In the genomic region with DNA sequence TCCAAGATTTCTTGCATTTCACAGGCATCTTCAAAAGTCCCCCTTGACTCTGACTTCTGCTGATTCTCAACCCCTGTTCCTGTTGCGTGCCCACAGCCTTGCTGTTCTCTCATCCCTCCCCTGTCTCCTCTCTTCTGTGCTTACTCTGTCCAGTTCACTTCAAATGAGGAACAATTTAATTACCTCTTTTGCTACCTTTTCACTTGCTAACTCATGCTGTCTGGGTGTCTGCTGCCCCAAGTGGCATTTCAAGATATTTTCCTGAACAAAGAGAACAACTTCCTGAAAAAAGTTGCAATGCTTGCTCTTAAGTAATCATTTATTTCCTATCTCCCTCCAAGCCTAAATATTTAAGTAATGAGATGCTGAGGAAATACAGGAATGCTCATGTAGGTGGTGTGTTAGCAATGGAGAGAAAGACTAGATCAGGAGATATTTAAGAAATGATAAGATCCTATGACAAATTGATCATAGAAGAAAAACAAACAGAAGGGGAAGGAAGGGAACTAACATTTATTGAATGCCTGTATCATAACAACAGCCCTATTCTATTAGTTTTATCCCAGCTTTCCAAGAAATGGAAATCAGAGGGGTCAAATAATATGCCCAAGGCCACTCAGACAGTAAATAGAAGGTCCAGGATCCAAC, we compare ENCODE assay signal across 9 cellular contexts. TPM values are rescaled to one million over a fixed set of nuclear protein-coding genes. Genes with fewer than 3 reads are reported as not detected.
A peak's percentile ranks its signal among the peaks of the same experiment; 100 is the strongest.
DNase-seq lines count a peak whose midpoint lies in the region; ATAC-seq and TF ChIP-seq lines count a peak whose summit lies in the region.
"Had no signal": no experiment of that assay in that cellular context is flagged by ENCODE, and none has a peak within 500 bp of the region (broad histone marks: within the 10 kb centered on the region; RNA-seq: fewer than 3 reads in every experiment).

No MANE protein-coding gene starts in this region.

- H3K27me3 Mint-ChIP-seq in activated CD8-positive, alpha-beta T cell treated with anti-CD3 and anti-CD28 coated beads for 36 hours = peaks cover 18% of the 10 kb centered on the region
- peaks cover 52% of the 10 kb centered on the region for H3K27me3 Mint-ChIP-seq in activated CD8-positive, alpha-beta T cell treated with anti-CD3 and anti-CD28 coated beads, Interleukin-2, amount 10 ng/mL, durations not matched to agents 7 days and 5 days (ENCODE audit: low read depth)
- peaks cover 62% of the 10 kb centered on the region for H3K27me3 Mint-ChIP-seq in activated CD4-positive, alpha-beta T cell treated with anti-CD3 and anti-CD28 coated beads, Interleukin-2, amount 10 ng/mL, durations not matched to agents 7 days and 5 days

- H3K4me1 ChIP-seq in testis = no peaks in the 10 kb centered on the region

- TF ChIP-seq POLR2A in testis (IDR thresholded peaks at IDR 0.05) = no peak
- TF ChIP-seq POLR2A in GM18505 (IDR thresholded peaks at IDR 0.05; ENCODE audit: borderline replicate concordance, extremely low read depth, insufficient read depth, insufficient read length) = no peak

- H3K36me3 Mint-ChIP-seq in activated CD8-positive, alpha-beta T cell treated with anti-CD3 and anti-CD28 coated beads for 36 hours (ENCODE audit: low read depth) = no peaks in the 10 kb centered on the region
- no peaks in the 10 kb centered on the region for H3K36me3 Mint-ChIP-seq in activated CD8-positive, alpha-beta T cell treated with anti-CD3 and anti-CD28 coated beads, Interleukin-2, amount 10 ng/mL, durations not matched to agents 7 days and 5 days (ENCODE audit: low read depth)
- H3K36me3 Mint-ChIP-seq in activated CD4-positive, alpha-beta T cell treated with anti-CD3 and anti-CD28 coated beads, Interleukin-2, amount 10 ng/mL, durations not matched to agents 7 days and 5 days (ENCODE audit: low read depth) = no peaks in the 10 kb centered on the region

- ATAC-seq in activated CD8-positive, alpha-beta T cell treated with anti-CD3 and anti-CD28 coated beads for 36 hours = no peak
- no peak for ATAC-seq in activated CD8-positive, alpha-beta T cell treated with anti-CD3 and anti-CD28 coated beads, Interleukin-2, amount 10 ng/mL, durations not matched to agents 7 days and 5 days
- no peak for ATAC-seq in GM18505 (IDR thresholded peaks at IDR 0.05; ENCODE audit: unreplicated experiment)

- TF ChIP-seq CTCF in activated CD8-positive, alpha-beta T cell treated with anti-CD3 and anti-CD28 coated beads for 36 hours (IDR thresholded peaks at IDR 0.05) = peak; percentile 68
- TF ChIP-seq CTCF in epithelial cell of esophagus (IDR thresholded peaks at IDR 0.05; ENCODE audit: insufficient read depth, low read depth, low read length, missing control alignments) (peak; percentile 42), testis (IDR thresholded peaks at IDR 0.05) (peak in 2 of 3 experiments; percentile 28 to 47)

- POLR2A ChIA-PET in activated CD8-positive, alpha-beta T cell treated with anti-CD3 and anti-CD28 coated beads for 36 hours (lab: Charles Lee) = no interaction called here
- POLR2A ChIA-PET in activated CD8-positive, alpha-beta T cell treated with anti-CD3 and anti-CD28 coated beads, Interleukin-2, amount 10 ng/mL, durations not matched to agents 7 days and 5 days (lab: Charles Lee) = no interaction called here
- POLR2A ChIA-PET in activated CD4-positive, alpha-beta T cell treated with anti-CD3 and anti-CD28 coated beads, Interleukin-2, amount 10 ng/mL, durations not matched to agents 7 days and 5 days (lab: Charles Lee) = no interaction called here

- H3K27ac ChIP-seq in testis = no peak overlapping the region

- H3K36me3 ChIP-seq in testis (ENCODE audit: low read depth, missing control alignments) = no peaks in the 10 kb centered on the region

- 76 to 79% methylated on average over 1 of the region's 1 CpG for WGBS in testis, 2 donors

- H3K9me3 ChIP-seq in testis = no peaks in the 10 kb centered on the region

- no peaks in the 10 kb centered on the region for H3K27me3 ChIP-seq in testis

- H3K4me1 Mint-ChIP-seq in activated CD8-positive, alpha-beta T cell treated with anti-CD3 and anti-CD28 coated beads for 36 hours (ENCODE audit: low read depth) = no peaks in the 10 kb centered on the region
- no peaks in the 10 kb centered on the region for H3K4me1 Mint-ChIP-seq in activated CD8-positive, alpha-beta T cell treated with anti-CD3 and anti-CD28 coated beads, Interleukin-2, amount 10 ng/mL, durations not matched to agents 7 days and 5 days (ENCODE audit: low read depth)
- no peaks in the 10 kb centered on the region for H3K4me1 Mint-ChIP-seq in activated CD4-positive, alpha-beta T cell treated with anti-CD3 and anti-CD28 coated beads, Interleukin-2, amount 10 ng/mL, durations not matched to agents 7 days and 5 days

- DNase-seq in activated CD8-positive, alpha-beta T cell treated with anti-CD3 and anti-CD28 coated beads for 36 hours = no peak
- DNase-seq in activated CD8-positive, alpha-beta T cell treated with anti-CD3 and anti-CD28 coated beads, Interleukin-2, amount 10 ng/mL, durations not matched to agents 7 days and 5 days = no peak
- DNase-seq in NCI-H774 (lab: John Stamatoyannopoulos, UW) (peak; percentile 25), epithelial cell of esophagus (ENCODE audit: low read depth) (peak; percentile 16), testis (no peak), NCI-H1105 treated with DMSO at 0.1 percent for 48 hours (lab: John Stamatoyannopoulos, UW) (no peak)
- DNase-seq in activated CD4-positive, alpha-beta T cell treated with anti-CD3 and anti-CD28 coated beads, Interleukin-2, amount 10 ng/mL, durations not matched to agents 7 days and 5 days = no peak
- DNase-seq: hippocampal formation had no signal

- no peak overlapping the region for H3K4me3 Mint-ChIP-seq in activated CD8-positive, alpha-beta T cell treated with anti-CD3 and anti-CD28 coated beads for 36 hours
- no peak overlapping the region for H3K4me3 Mint-ChIP-seq in activated CD8-positive, alpha-beta T cell treated with anti-CD3 and anti-CD28 coated beads, Interleukin-2, amount 10 ng/mL, durations not matched to agents 7 days and 5 days
- no peak overlapping the region for H3K4me3 Mint-ChIP-seq in activated CD4-positive, alpha-beta T cell treated with anti-CD3 and anti-CD28 coated beads, Interleukin-2, amount 10 ng/mL, durations not matched to agents 7 days and 5 days

- H3K4me3 ChIP-seq in epithelial cell of esophagus (ENCODE audit: low read length) (no peak overlapping the region), testis (no peak overlapping the region)

- intact Hi-C loops in activated CD8-positive, alpha-beta T cell treated with anti-CD3 and anti-CD28 coated beads for 36 hours (cut with micrococcal nuclease) = no loop called here
- intact Hi-C loops in testis (cut with DNase I; ENCODE audit: low total_unique reads) = no loop called here

- no peaks in the 10 kb centered on the region for H3K9me3 Mint-ChIP-seq in activated CD8-positive, alpha-beta T cell treated with anti-CD3 and anti-CD28 coated beads for 36 hours
- H3K9me3 Mint-ChIP-seq in activated CD8-positive, alpha-beta T cell treated with anti-CD3 and anti-CD28 coated beads, Interleukin-2, amount 10 ng/mL, durations not matched to agents 7 days and 5 days (ENCODE audit: insufficient read depth) = no peaks in the 10 kb centered on the region
- H3K9me3 Mint-ChIP-seq in activated CD4-positive, alpha-beta T cell treated with anti-CD3 and anti-CD28 coated beads, Interleukin-2, amount 10 ng/mL, durations not matched to agents 7 days and 5 days = no peaks in the 10 kb centered on the region

- CTCF ChIA-PET in activated CD8-positive, alpha-beta T cell treated with anti-CD3 and anti-CD28 coated beads for 36 hours (lab: Charles Lee) = interaction anchor here (1.0 to 1.4 kb wide), 3 partner anchors 10 to 105 kb away, joined by 3 to 4 read pairs (median 3); no protein-coding TSS in a partner anchor
- CTCF ChIA-PET in activated CD8-positive, alpha-beta T cell treated with anti-CD3 and anti-CD28 coated beads, Interleukin-2, amount 10 ng/mL, durations not matched to agents 7 days and 5 days (lab: Charles Lee) = no interaction called here
- CTCF ChIA-PET in activated CD4-positive, alpha-beta T cell treated with anti-CD3 and anti-CD28 coated beads, Interleukin-2, amount 10 ng/mL, durations not matched to agents 7 days and 5 days (lab: Charles Lee) = interaction anchor here (2.1 kb wide), 1 partner anchor 17 kb away, joined by 4 read pairs; no protein-coding TSS in a partner anchor

- no peak overlapping the region for H3K27ac Mint-ChIP-seq in activated CD8-positive, alpha-beta T cell treated with anti-CD3 and anti-CD28 coated beads for 36 hours
- no peak overlapping the region for H3K27ac Mint-ChIP-seq in activated CD8-positive, alpha-beta T cell treated with anti-CD3 and anti-CD28 coated beads, Interleukin-2, amount 10 ng/mL, durations not matched to agents 7 days and 5 days
- no peak overlapping the region for H3K27ac Mint-ChIP-seq in activated CD4-positive, alpha-beta T cell treated with anti-CD3 and anti-CD28 coated beads, Interleukin-2, amount 10 ng/mL, durations not matched to agents 7 days and 5 days

RNA-seq across cellular contexts. Expression of gene SV2B, which starts 42.2 kb away (rescaled TPM):
- total RNA-seq in activated CD8-positive, alpha-beta T cell treated with anti-CD3 and anti-CD28 coated beads for 36 hours = not detected
- total RNA-seq in activated CD8-positive, alpha-beta T cell treated with anti-CD3 and anti-CD28 coated beads, Interleukin-2, amount 10 ng/mL, durations not matched to agents 7 days and 5 days = not detected
- 1 to 10 TPM; 1.6 to 1.7 TPM for total RNA-seq in testis
- polyA plus RNA-seq in testis (ENCODE audit: insufficient read depth, low read depth, low replicate concordance) = 1.7 TPM
- under 1 TPM; 0.02 TPM for total RNA-seq in activated CD4-positive, alpha-beta T cell treated with anti-CD3 and anti-CD28 coated beads, Interleukin-2, amount 10 ng/mL, durations not matched to agents 7 days and 5 days

Comparison
In these comparisons a context has a peak if more than half of its experiments do, and no peak if none do; other contexts are left out.
1. DNase-seq: peak in NCI-H774 (single experiment) and epithelial cell of esophagus (single experiment); none in activated CD8-positive, alpha-beta T cell treated with anti-CD3 and anti-CD28 coated beads for 36 hours (single experiment), activated CD8-positive, alpha-beta T cell treated with anti-CD3 and anti-CD28 coated beads, Interleukin-2, amount 10 ng/mL, durations not matched to agents 7 days and 5 days (single experiment), testis (single experiment), NCI-H1105 treated with DMSO at 0.1 percent for 48 hours (single experiment) and activated CD4-positive, alpha-beta T cell treated with anti-CD3 and anti-CD28 coated beads, Interleukin-2, amount 10 ng/mL, durations not matched to agents 7 days and 5 days (single experiment).
2. Peak in every context shown above with its lines, with median percentiles within 50 percentile points of each other: CTCF ChIP-seq.